ENCODE assay signal across 1 cellular context in the genomic region with DNA sequence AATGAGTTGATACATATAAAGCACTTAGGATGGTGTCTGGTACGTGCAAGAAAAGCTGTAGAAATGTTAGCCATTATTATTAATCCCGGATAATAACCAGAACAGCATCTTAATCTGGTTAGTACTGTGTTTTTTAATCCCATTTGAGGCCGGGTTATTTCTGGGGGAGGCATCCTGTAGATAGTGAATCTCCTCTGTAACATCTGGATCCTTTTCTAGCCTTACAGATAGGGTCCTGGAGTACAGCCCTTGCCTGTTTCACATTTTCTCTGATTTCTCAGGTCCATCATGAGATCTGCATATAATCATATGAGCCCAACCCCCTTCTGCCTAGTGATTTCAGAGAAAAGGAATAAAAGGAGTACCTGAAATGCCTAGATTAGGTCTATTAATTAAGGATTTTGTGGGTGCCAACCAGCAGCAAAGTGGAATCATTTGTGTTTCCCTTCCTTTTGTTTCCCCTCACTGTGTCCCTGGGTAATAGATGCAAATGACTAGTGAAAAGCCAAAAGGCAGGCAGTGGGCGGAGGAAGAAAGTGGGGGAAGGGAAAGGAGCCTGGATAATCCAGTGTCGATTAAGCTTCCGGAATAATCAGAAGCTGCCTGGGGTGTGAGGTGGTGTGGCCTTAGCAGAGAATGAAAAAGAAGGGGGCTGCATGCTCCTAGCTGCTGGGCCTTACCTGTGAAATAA.
TF ChIP-seq lines count a peak whose summit lies in the region.

No MANE protein-coding gene starts in this region.

TF ChIP-seq in H1, 55 proteins besides CTCF, POLR2A, EP300 and RAD21:
- no peak for TF ChIP-seq SIX5 (IDR thresholded peaks at IDR 0.05; ENCODE audit: low read depth, low read length)
- no peak for TF ChIP-seq HDAC6 (IDR thresholded peaks at IDR 0.05; ENCODE audit: low read depth, low read length)
- no peak for TF ChIP-seq ATF2 (IDR thresholded peaks at IDR 0.05; ENCODE audit: low read length)
- TF ChIP-seq SP2 (IDR thresholded peaks at IDR 0.05; ENCODE audit: low read length), result no peak
- TF ChIP-seq FOSL1 (IDR thresholded peaks at IDR 0.05; ENCODE audit: insufficient read depth, low read depth, low read length), result no peak
- no peak for TF ChIP-seq SUZ12 (IDR thresholded peaks at IDR 0.05; ENCODE audit: low read length)
- no peak for TF ChIP-seq EZH2 (IDR thresholded peaks at IDR 0.05; ENCODE audit: low read depth, low read length, severe bottlenecking)
- no peak for TF ChIP-seq RFX5 (IDR thresholded peaks at IDR 0.05; ENCODE audit: borderline replicate concordance, low read depth, low read length)
- no peak for TF ChIP-seq BCL11A (IDR thresholded peaks at IDR 0.05; ENCODE audit: low read depth in 2 of 2, low read length in 2 of 2)
- TF ChIP-seq SAP30 (IDR thresholded peaks at IDR 0.05; ENCODE audit: insufficient read depth, insufficient replicate concordance, low read length), result no peak
- TF ChIP-seq JUND (IDR thresholded peaks at IDR 0.05; ENCODE audit: low read length), result no peak
- peak; percentile 62; the same call in 1 of the 2 replicates for TF ChIP-seq EGR1 (IDR thresholded peaks at IDR 0.05; ENCODE audit: borderline replicate concordance, low read depth, low read length)
- TF ChIP-seq USF2 (IDR thresholded peaks at IDR 0.05; ENCODE audit: low read length), result no peak
- TF ChIP-seq RXRA (IDR thresholded peaks at IDR 0.05; ENCODE audit: insufficient read depth, low read depth, low read length), result no peak
- no peak for TF ChIP-seq CHD1 (IDR thresholded peaks at IDR 0.05; ENCODE audit: low read depth, low read length)
- TF ChIP-seq NRF1 (IDR thresholded peaks at IDR 0.05; ENCODE audit: low read depth, low read length), result no peak
- TF ChIP-seq HDAC2 (IDR thresholded peaks at IDR 0.05; ENCODE audit: borderline replicate concordance in 1 of 2, low read depth in 2 of 2, low read length in 2 of 2), result peak in 1 of 2 experiments; percentile 76; a peak in 1 of 4 replicates
- TF ChIP-seq CEBPB (IDR thresholded peaks at IDR 0.05; ENCODE audit: low read depth, low read length), result no peak
- TF ChIP-seq, protein P1, sequence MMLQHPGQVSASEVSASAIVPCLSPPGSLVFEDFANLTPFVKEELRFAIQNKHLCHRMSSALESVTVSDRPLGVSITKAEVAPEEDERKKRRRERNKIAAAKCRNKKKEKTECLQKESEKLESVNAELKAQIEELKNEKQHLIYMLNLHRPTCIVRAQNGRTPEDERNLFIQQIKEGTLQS (IDR thresholded peaks at IDR 0.05; ENCODE audit: insufficient read depth, low read depth, low read length), result no peak
- TF ChIP-seq KDM5A (IDR thresholded peaks at IDR 0.05; ENCODE audit: low read length), result no peak
- no peak for TF ChIP-seq CBX5 (IDR thresholded peaks at IDR 0.05; ENCODE audit: low read depth, low read length)
- no peak for TF ChIP-seq GTF2F1 (IDR thresholded peaks at IDR 0.05; ENCODE audit: borderline replicate concordance, low read depth, low read length)
- no peak for TF ChIP-seq BACH1 (IDR thresholded peaks at IDR 0.05; ENCODE audit: low read length)
- no peak for TF ChIP-seq TAF7 (optimal IDR thresholded peaks at IDR 0.05; ENCODE audit: borderline replicate concordance, low read depth, low read length)
- no peak for TF ChIP-seq CTBP2 (IDR thresholded peaks at IDR 0.05; ENCODE audit: borderline replicate concordance, insufficient read depth, insufficient read length, low read length)
- peak; percentile 43; the same call in 1 of the 2 replicates for TF ChIP-seq CHD2 (IDR thresholded peaks at IDR 0.05; ENCODE audit: low read length)
- no peak for TF ChIP-seq GABPA (IDR thresholded peaks at IDR 0.05; ENCODE audit: borderline replicate concordance, insufficient read depth, low read length)
- peak; percentile 83 for TF ChIP-seq SP1 (IDR thresholded peaks at IDR 0.05; ENCODE audit: low read depth, low read length)
- TF ChIP-seq TEAD4 (IDR thresholded peaks at IDR 0.05; ENCODE audit: low read depth, low read length), result no peak
- TF ChIP-seq SRF (IDR thresholded peaks at IDR 0.05; ENCODE audit: low read depth, low read length), result no peak
- TF ChIP-seq TBP (IDR thresholded peaks at IDR 0.05; ENCODE audit: low read depth, low read length), result no peak
- TF ChIP-seq YY1 (IDR thresholded peaks at IDR 0.05; ENCODE audit: low read depth, low read length), result no peak
- no peak for TF ChIP-seq MAFK (IDR thresholded peaks at IDR 0.05; ENCODE audit: low read depth, low read length)
- no peak for TF ChIP-seq CREB1 (IDR thresholded peaks at IDR 0.05)
- TF ChIP-seq SIN3A (conservative IDR thresholded peaks at IDR 0.05 in 1 of 2, IDR thresholded peaks at IDR 0.05 in 1 of 2; ENCODE audit: low read depth in 1 of 2, low read length in 2 of 2), result no peak
- no peak for TF ChIP-seq KDM1A (IDR thresholded peaks at IDR 0.05; ENCODE audit: borderline replicate concordance, low read length)
- TF ChIP-seq RBBP5 (IDR thresholded peaks at IDR 0.05; ENCODE audit: borderline replicate concordance, low read depth, low read length), result peak; percentile 67; the same call in 1 of the 2 replicates
- no peak for TF ChIP-seq JUN (IDR thresholded peaks at IDR 0.05; ENCODE audit: low read depth, low read length)
- no peak for TF ChIP-seq TCF12 (IDR thresholded peaks at IDR 0.05; ENCODE audit: low read depth, low read length)
- TF ChIP-seq MAX (IDR thresholded peaks at IDR 0.05), result no peak
- TF ChIP-seq ZNF274 (IDR thresholded peaks at IDR 0.05; ENCODE audit: borderline replicate concordance, extremely low read depth, low read length), result no peak
- TF ChIP-seq POU5F1 (IDR thresholded peaks at IDR 0.05; ENCODE audit: low read depth, low read length), result no peak
- TF ChIP-seq SIRT6 (IDR thresholded peaks at IDR 0.05; ENCODE audit: low read length), result no peak
- no peak for TF ChIP-seq PHF8 (conservative IDR thresholded peaks at IDR 0.05; ENCODE audit: low read depth, low read length)
- TF ChIP-seq, protein P2, sequence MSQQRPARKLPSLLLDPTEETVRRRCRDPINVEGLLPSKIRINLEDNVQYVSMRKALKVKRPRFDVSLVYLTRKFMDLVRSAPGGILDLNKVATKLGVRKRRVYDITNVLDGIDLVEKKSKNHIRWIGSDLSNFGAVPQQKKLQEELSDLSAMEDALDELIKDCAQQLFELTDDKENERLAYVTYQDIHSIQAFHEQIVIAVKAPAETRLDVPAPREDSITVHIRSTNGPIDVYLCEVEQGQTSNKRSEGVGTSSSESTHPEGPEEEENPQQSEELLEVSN (IDR thresholded peaks at IDR 0.05), result no peak
- TF ChIP-seq KDM4A (IDR thresholded peaks at IDR 0.05; ENCODE audit: low read depth, low read length, severe bottlenecking), result no peak
- TF ChIP-seq POLR2AphosphoS5 (IDR thresholded peaks at IDR 0.05; ENCODE audit: low read depth, low read length), result no peak
- TF ChIP-seq BRCA1 (IDR thresholded peaks at IDR 0.05; ENCODE audit: low read depth, low read length), result no peak
- TF ChIP-seq ASH2L (IDR thresholded peaks at IDR 0.05; ENCODE audit: low read length), result peak; percentile 83
